ENCODE assay signal across 7 cellular contexts in genomic region chr6:107714537-107714936, GRCh38.
DNase-seq lines count a peak whose midpoint lies in the region; ATAC-seq, FAIRE-seq and TF ChIP-seq lines count a peak whose summit lies in the region.
"Not testable (repeated sequence)": the region's sequence is repeated elsewhere in the genome, so short reads cannot be mapped to it uniquely, and the experiment has no call there.

No MANE protein-coding gene starts in this region.

- H3K9me3 ChIP-seq in CD8-positive, alpha-beta memory T cell (ENCODE audit: low read length); GM12878 (replicated peaks; ENCODE audit: control insufficient read depth, insufficient read depth, low read length): not testable (repeated sequence)

- H3K4me1 ChIP-seq in CD8-positive, alpha-beta memory T cell (ENCODE audit: insufficient read depth, low read length) = peaks cover 57% of the 10 kb centered on the region
- H3K4me1 ChIP-seq in GM12878 (ENCODE audit: control insufficient read depth, insufficient read depth, low read length) = not testable (repeated sequence)

- SMC1A ChIA-PET in GM12878 (lab: Charles Lee; ENCODE audit: uncharacterized antibody, unreplicated experiment) = interaction anchor here (1.6 kb wide), 1 partner anchor 12 kb away, joined by 3 read pairs; no protein-coding TSS in a partner anchor

- intact Hi-C loops in activated CD8-positive, alpha-beta T cell treated with anti-CD3 and anti-CD28 coated beads for 36 hours (cut with micrococcal nuclease) = loop anchor here (5.0 kb wide), 1 partner anchor 108 kb away; the partner anchor contains the start of gene SCML4
- intact Hi-C loops in activated naive CD4-positive, alpha-beta T cell treated with anti-CD3 and anti-CD28 coated beads for 36 hours (cut with micrococcal nuclease) = loop anchor here (5.0 to 10.0 kb wide), 3 partner anchors 257 to 1668 kb away; partner anchors contain the start of genes CD164 and PDSS2
- intact Hi-C loops in GM12878 (cut with micrococcal nuclease; ENCODE audit: unreplicated experiment) = not testable (repeated sequence)

- H3K27me3 ChIP-seq in CD8-positive, alpha-beta memory T cell (ENCODE audit: insufficient read depth, low read length, poor library complexity, severe bottlenecking) = not testable (repeated sequence)
- H3K27me3 ChIP-seq in GM12878 (replicated peaks in 1 of 2; ENCODE audit: control insufficient read depth in 2 of 2, insufficient read depth in 2 of 2, low read length in 1 of 2) = 0 out of 4 replicates have a peak, but pooled peaks cover 0 to 11% of the 10 kb centered on the region in 2 experiments

- not testable (repeated sequence) for TF ChIP-seq POLR2A in GM12878 (IDR thresholded peaks at IDR 0.05; ENCODE audit: low read depth, low read length)

- not testable (repeated sequence) for TF ChIP-seq EP300 in GM12878 (IDR thresholded peaks at IDR 0.05; ENCODE audit: borderline replicate concordance in 1 of 2, control insufficient read depth in 1 of 2, low read depth in 2 of 2, low read length in 2 of 2)

- RAD21 ChIA-PET in GM12878 (lab: Charles Lee; ENCODE audit: unreplicated experiment) = not testable (repeated sequence)

- not testable (repeated sequence) for FAIRE-seq in GM12878 (lab: Jason Lieb, UNC)

- CTCF ChIA-PET in CD8-positive, alpha-beta memory T cell (lab: Charles Lee) = interaction anchor here (1.4 to 3.4 kb wide), 4 partner anchors 8 to 133 kb away, joined by 4 to 19 read pairs (median 8); no protein-coding TSS in a partner anchor
- CTCF ChIA-PET in activated CD8-positive, alpha-beta T cell treated with anti-CD3 and anti-CD28 coated beads for 36 hours (lab: Charles Lee) = interaction anchor here (1.3 to 3.3 kb wide), 4 partner anchors 10 to 153 kb away, joined by 3 to 22 read pairs (median 6); no protein-coding TSS in a partner anchor
- CTCF ChIA-PET in activated naive CD4-positive, alpha-beta T cell treated with anti-CD3 and anti-CD28 coated beads for 36 hours (lab: Charles Lee) = interaction anchor here (1.2 to 2.6 kb wide), 3 partner anchors 9 to 133 kb away, joined by 3 to 19 read pairs (median 3); no protein-coding TSS in a partner anchor
- CTCF ChIA-PET in GM12878 (lab: Yijun Ruan, JAX) = not testable (repeated sequence)

- in situ Hi-C loops in GM12878 (cut with MboI) = not testable (repeated sequence)

- H2AFZ ChIP-seq in GM12878 (ENCODE audit: control insufficient read depth, low read depth, low read length) = not testable (repeated sequence)

- not testable (repeated sequence) for H3K4me3 ChIP-seq in CD8-positive, alpha-beta memory T cell (ENCODE audit: low read length); GM12878

- H3K4me1 Mint-ChIP-seq in CD8-positive, alpha-beta memory T cell = peaks cover 66 to 82% (median 80%) of the 10 kb centered on the region in 3 donors
- peaks cover 47% of the 10 kb centered on the region for H3K4me1 Mint-ChIP-seq in T-helper 1 cell treated with Interleukin-12 subunit alpha and Interleukin-12 subunit beta and Interleukin-4 antibody, amounts not matched to agents 30 μg/mL and 1 μg/mL, for 36 hours (ENCODE audit: low read depth)
- peaks cover 59% of the 10 kb centered on the region for H3K4me1 Mint-ChIP-seq in activated CD8-positive, alpha-beta T cell treated with anti-CD3 and anti-CD28 coated beads for 36 hours (ENCODE audit: low read depth)
- H3K4me1 Mint-ChIP-seq in activated naive CD4-positive, alpha-beta T cell treated with anti-CD3 and anti-CD28 coated beads for 36 hours (ENCODE audit: low read depth) = peaks cover 58% of the 10 kb centered on the region
- peaks cover 47 to 51% of the 10 kb centered on the region in 2 donors for H3K4me1 Mint-ChIP-seq in natural killer cell treated with Interleukin-12 subunit alpha and Interleukin-12 subunit beta and Interleukin-15 and Interleukin-18, amount 100 ng/mL, for 72 hours (ENCODE audit: low read depth in 2 of 2)

- H3K9ac ChIP-seq in GM12878 (ENCODE audit: control insufficient read depth, insufficient read depth, low read length) = not testable (repeated sequence)

- 47% methylated on average over 2 of the region's 2 CpGs for WGBS in GM12878 (ENCODE audit: insufficient coverage, insufficient replicate concordance, low lambda C conversion rate, missing lambda C conversion rate)

- POLR2A ChIA-PET in CD8-positive, alpha-beta memory T cell (lab: Charles Lee); GM12878 (lab: Charles Lee): not testable (repeated sequence)
- POLR2A ChIA-PET in activated CD8-positive, alpha-beta T cell treated with anti-CD3 and anti-CD28 coated beads for 36 hours (lab: Charles Lee) = interaction anchor here (1.1 to 2.5 kb wide), 4 partner anchors 16 to 134 kb away, joined by 3 to 11 read pairs (median 6); no protein-coding TSS in a partner anchor

- peak overlapping the region; percentile 82 to 97 (median 93) for H3K27ac Mint-ChIP-seq in CD8-positive, alpha-beta memory T cell
- H3K27ac Mint-ChIP-seq in T-helper 1 cell treated with Interleukin-12 subunit alpha and Interleukin-12 subunit beta and Interleukin-4 antibody, amounts not matched to agents 30 μg/mL and 1 μg/mL, for 36 hours = peak overlapping the region; percentile 62
- H3K27ac Mint-ChIP-seq in activated CD8-positive, alpha-beta T cell treated with anti-CD3 and anti-CD28 coated beads for 36 hours = peak overlapping the region; percentile 84
- H3K27ac Mint-ChIP-seq in activated naive CD4-positive, alpha-beta T cell treated with anti-CD3 and anti-CD28 coated beads for 36 hours = peak overlapping the region; percentile 91
- peak overlapping the region; percentile 82 to 91 for H3K27ac Mint-ChIP-seq in natural killer cell treated with Interleukin-12 subunit alpha and Interleukin-12 subunit beta and Interleukin-15 and Interleukin-18, amount 100 ng/mL, for 72 hours

- TF ChIP-seq CTCF in activated CD8-positive, alpha-beta T cell treated with anti-CD3 and anti-CD28 coated beads for 36 hours (IDR thresholded peaks at IDR 0.05); GM12878 (IDR thresholded peaks at IDR 0.05 in 2 of 3, conservative IDR thresholded peaks at IDR 0.05 in 1 of 3; ENCODE audit: control insufficient read depth in 2 of 3, extremely low read depth in 1 of 3, insufficient read depth in 1 of 3, low read depth in 3 of 3, low read length in 3 of 3): not testable (repeated sequence)

- H3K9me3 Mint-ChIP-seq in CD8-positive, alpha-beta memory T cell; T-helper 1 cell treated with Interleukin-12 subunit alpha and Interleukin-12 subunit beta and Interleukin-4 antibody, amounts not matched to agents 30 μg/mL and 1 μg/mL, for 36 hours; activated CD8-positive, alpha-beta T cell treated with anti-CD3 and anti-CD28 coated beads for 36 hours; activated naive CD4-positive, alpha-beta T cell treated with anti-CD3 and anti-CD28 coated beads for 36 hours; natural killer cell treated with Interleukin-12 subunit alpha and Interleukin-12 subunit beta and Interleukin-15 and Interleukin-18, amount 100 ng/mL, for 72 hours: not testable (repeated sequence)

- H3K79me2 ChIP-seq in GM12878 (ENCODE audit: control insufficient read depth, insufficient read depth, low read length) = not testable (repeated sequence)

- not testable (repeated sequence) for H3K27ac ChIP-seq in CD8-positive, alpha-beta memory T cell (ENCODE audit: low read depth, low read length); GM12878 (ENCODE audit: control insufficient read depth, insufficient read depth)

- peaks cover 6 to 45% (median 9%) of the 10 kb centered on the region in 3 donors for H3K36me3 Mint-ChIP-seq in CD8-positive, alpha-beta memory T cell
- peaks cover 19% of the 10 kb centered on the region for H3K36me3 Mint-ChIP-seq in T-helper 1 cell treated with Interleukin-12 subunit alpha and Interleukin-12 subunit beta and Interleukin-4 antibody, amounts not matched to agents 30 μg/mL and 1 μg/mL, for 36 hours (ENCODE audit: low read depth)
- H3K36me3 Mint-ChIP-seq in activated CD8-positive, alpha-beta T cell treated with anti-CD3 and anti-CD28 coated beads for 36 hours (ENCODE audit: low read depth) = peaks cover 23% of the 10 kb centered on the region
- H3K36me3 Mint-ChIP-seq in activated naive CD4-positive, alpha-beta T cell treated with anti-CD3 and anti-CD28 coated beads for 36 hours (ENCODE audit: low read depth) = peaks cover 16% of the 10 kb centered on the region
- H3K36me3 Mint-ChIP-seq in natural killer cell treated with Interleukin-12 subunit alpha and Interleukin-12 subunit beta and Interleukin-15 and Interleukin-18, amount 100 ng/mL, for 72 hours = not testable (repeated sequence)

- H3K4me2 ChIP-seq in GM12878 (ENCODE audit: control insufficient read depth, insufficient read depth) = not testable (repeated sequence)

- not testable (repeated sequence) for DNase-seq in CD8-positive, alpha-beta memory T cell; activated CD8-positive, alpha-beta T cell treated with anti-CD3 and anti-CD28 coated beads for 36 hours; activated naive CD4-positive, alpha-beta T cell treated with anti-CD3 and anti-CD28 coated beads for 36 hours; GM12878 (ENCODE audit: low read depth, low spot score); natural killer cell treated with Interleukin-12 subunit alpha and Interleukin-12 subunit beta and Interleukin-15 and Interleukin-18, amount 100 ng/mL, for 72 hours (ENCODE audit: low spot score)
- DNase-seq in kidney tubule cell (ENCODE audit: low spot score) = peak; percentile 8

- TF ChIP-seq RAD21 in GM12878 (IDR thresholded peaks at IDR 0.05; ENCODE audit: insufficient read depth, low read depth, low read length) = not testable (repeated sequence)

- H3K27me3 Mint-ChIP-seq in CD8-positive, alpha-beta memory T cell; T-helper 1 cell treated with Interleukin-12 subunit alpha and Interleukin-12 subunit beta and Interleukin-4 antibody, amounts not matched to agents 30 μg/mL and 1 μg/mL, for 36 hours (ENCODE audit: low read depth); activated CD8-positive, alpha-beta T cell treated with anti-CD3 and anti-CD28 coated beads for 36 hours; activated naive CD4-positive, alpha-beta T cell treated with anti-CD3 and anti-CD28 coated beads for 36 hours (ENCODE audit: low read depth); natural killer cell treated with Interleukin-12 subunit alpha and Interleukin-12 subunit beta and Interleukin-15 and Interleukin-18, amount 100 ng/mL, for 72 hours: not testable (repeated sequence)

- H3K4me3 Mint-ChIP-seq in CD8-positive, alpha-beta memory T cell = peak overlapping the region in 6 of 7 donors; percentile 41 to 83 (median 69)
- not testable (repeated sequence) for H3K4me3 Mint-ChIP-seq in T-helper 1 cell treated with Interleukin-12 subunit alpha and Interleukin-12 subunit beta and Interleukin-4 antibody, amounts not matched to agents 30 μg/mL and 1 μg/mL, for 36 hours; activated naive CD4-positive, alpha-beta T cell treated with anti-CD3 and anti-CD28 coated beads for 36 hours
- H3K4me3 Mint-ChIP-seq in activated CD8-positive, alpha-beta T cell treated with anti-CD3 and anti-CD28 coated beads for 36 hours = peak overlapping the region; percentile 62
- peak overlapping the region; percentile 83 for H3K4me3 Mint-ChIP-seq in natural killer cell treated with Interleukin-12 subunit alpha and Interleukin-12 subunit beta and Interleukin-15 and Interleukin-18, amount 100 ng/mL, for 72 hours

- H3K36me3 ChIP-seq in CD8-positive, alpha-beta memory T cell (ENCODE audit: insufficient read depth, low read length) = peaks cover 16% of the 10 kb centered on the region
- H3K36me3 ChIP-seq in GM12878 (ENCODE audit: control insufficient read depth in 2 of 2, insufficient read depth in 2 of 2, low read length in 1 of 2) = not testable (repeated sequence)

- BruUV-seq in GM12878 (replicated peaks; lab: Mats Ljungman, UMichigan) = not testable (repeated sequence)

- not testable (repeated sequence) for ATAC-seq in activated CD8-positive, alpha-beta T cell treated with anti-CD3 and anti-CD28 coated beads for 36 hours; GM12878; natural killer cell treated with Interleukin-12 subunit alpha and Interleukin-12 subunit beta and Interleukin-15 and Interleukin-18, amount 100 ng/mL, for 72 hours

- H4K20me1 ChIP-seq in GM12878 (ENCODE audit: control insufficient read depth, insufficient read depth) = not testable (repeated sequence)
